In genomic region chr1:193662030-193662429, GRCh38 we compare ENCODE assay signal across 21 cellular contexts.
DNase-seq lines count a peak whose midpoint lies in the region; ATAC-seq, FAIRE-seq and TF ChIP-seq lines count a peak whose summit lies in the region.
"Had no signal": no experiment of that assay in that cellular context is flagged by ENCODE, and none has a peak within 500 bp of the region (broad histone marks: within the 10 kb centered on the region; RNA-seq: fewer than 3 reads in every experiment).

No MANE protein-coding gene starts in this region.

- FAIRE-seq in HTR-8/SVneo (lab: Jason Lieb, UNC): peak; percentile 23
- FAIRE-seq: GM18507, GM19239 had no signal

- no peak overlapping the region for H3K4me3 ChIP-seq in choroid plexus epithelial cell (ENCODE audit: low read depth, low read length)
- H3K4me3 ChIP-seq: BLaER1, Peyer's patch had no signal

- TF ChIP-seq CTCF in choroid plexus epithelial cell (conservative IDR thresholded peaks at IDR 0.05; ENCODE audit: low read depth, low read length): no peak

- ATAC-seq in GM21423 (IDR thresholded peaks at IDR 0.05; ENCODE audit: unreplicated experiment): no peak
- ATAC-seq in GM18517 (IDR thresholded peaks at IDR 0.05; ENCODE audit: unreplicated experiment): no peak
- ATAC-seq: SK-N-SH treated with all-trans-retinoic acid at 6 μM for 48 hours had no signal

- DNase-seq in EH (ENCODE audit: low read depth) (peak; percentile 30), HTR-8/SVneo (ENCODE audit: insufficient read length, low spot score) (no peak), choroid plexus epithelial cell (ENCODE audit: low read depth) (peak; percentile 32), renal cortical epithelial cell (ENCODE audit: low read depth) (peak; percentile 27), mucosa of gallbladder (ENCODE audit: low spot score) (no peak)
- DNase-seq: Caco-2; CD4-positive, alpha-beta T cell; GDM1; H7; NCI-H1417; NCI-H1694 treated with DMSO at 0.1 percent for 48 hours; NCI-H2081 treated with DMSO at 0.1 percent for 48 hours; NCI-H2171 treated with DMSO at 0.1 percent for 48 hours; NCI-H526; Peyer's patch had no signal

Comparison
In these comparisons a context has a peak if more than half of its experiments do, and no peak if none do; other contexts are left out.
1. DNase-seq: peak in EH (single experiment), choroid plexus epithelial cell (single experiment) and renal cortical epithelial cell (single experiment); none in HTR-8/SVneo (single experiment) and mucosa of gallbladder (single experiment).